14 cellular contexts compared by ENCODE assay signal in genomic region chr2:25109822-25110221, GRCh38. TPM values are rescaled to one million over a fixed set of nuclear protein-coding genes. Genes with fewer than 3 reads are reported as not detected.
"Had no signal": no experiment of that assay in that cellular context is flagged by ENCODE, and none has a peak within 500 bp of the region (broad histone marks: within the 10 kb centered on the region; RNA-seq: fewer than 3 reads in every experiment).

No MANE protein-coding gene starts in this region.

- H3K27me3 ChIP-seq: colonic mucosa, gastroesophageal sphincter, heart right ventricle, transverse colon, vagina had no signal

- H3K27ac ChIP-seq: colonic mucosa, gastroesophageal sphincter, heart right ventricle, lower lobe of right lung, transverse colon, vagina had no signal

- DNase-seq: activated CD8-positive, alpha-beta memory T cell treated with anti-CD3 and anti-CD28 coated beads, Interleukin-2, amount 50 U/mL, for 48 hours; activated effector memory CD4-positive, alpha-beta T cell treated with anti-CD3 and anti-CD28 coated beads, Interleukin-2, amount 50 U/mL, for 16 hours; central memory CD4-positive, alpha-beta T cell; colonic mucosa; heart right ventricle; lower lobe of right lung; midbrain; stimulated activated CD4-positive, alpha-beta T cell treated with anti-CD3 and anti-CD28 coated beads, Interleukin-2, amount 100 ng/mL, for 24 hours; stimulated activated naive CD4-positive, alpha-beta T cell; transverse colon had no signal

- ATAC-seq: gastroesophageal sphincter, heart right ventricle, lower lobe of right lung, sciatic nerve had no signal

- H3K4me1 ChIP-seq: colonic mucosa, gastroesophageal sphincter, heart right ventricle, lower lobe of right lung, vagina had no signal

- H3K4me3 ChIP-seq: colonic mucosa, gastroesophageal sphincter, heart right ventricle, lower lobe of right lung, transverse colon, vagina had no signal

- H3K9me3 ChIP-seq: colonic mucosa, gastroesophageal sphincter, heart right ventricle, lower lobe of right lung, transverse colon, vagina had no signal

- H3K36me3 ChIP-seq: colonic mucosa, gastroesophageal sphincter, lower lobe of right lung, transverse colon, vagina had no signal

RNA-seq across cellular contexts. Expression of gene POMC, which starts 58.6 kb away (rescaled TPM):
- polyA plus RNA-seq: neural cell had no signal
